In genomic region chr1:181423301-181423918, GRCh38 we compare ENCODE assay signal across 9 cellular contexts. TPM values are rescaled to one million over a fixed set of nuclear protein-coding genes. Genes with fewer than 3 reads are reported as not detected.
DNase-seq lines count a peak whose midpoint lies in the region; ATAC-seq and TF ChIP-seq lines count a peak whose summit lies in the region.
"Had no signal": no experiment of that assay in that cellular context is flagged by ENCODE, and none has a peak within 500 bp of the region (broad histone marks: within the 10 kb centered on the region; RNA-seq: fewer than 3 reads in every experiment).

No MANE protein-coding gene starts in this region.

- H3K4me3 ChIP-seq in colonic mucosa, result no peak overlapping the region

- TF ChIP-seq CTCF in colonic mucosa (IDR thresholded peaks at IDR 0.05), result no peak
- peak; percentile 39 to 51 (median 46) for TF ChIP-seq CTCF in nephron (IDR thresholded peaks at IDR 0.05; ENCODE audit: unreplicated experiment in 3 of 3)

- no peaks in the 10 kb centered on the region for H3K27me3 ChIP-seq in colonic mucosa

- no peaks in the 10 kb centered on the region for H3K36me3 Mint-ChIP-seq in nephron (ENCODE audit: low read depth)
- H3K36me3 Mint-ChIP-seq: activated naive CD4-positive, alpha-beta T cell treated with anti-CD3 and anti-CD28 coated beads, Interleukin-2, amount 50 U/mL, for 24 hours had no signal

- no peaks in the 10 kb centered on the region for H3K4me1 Mint-ChIP-seq in nephron

- no peak overlapping the region for H3K27ac ChIP-seq in colonic mucosa

- no peaks in the 10 kb centered on the region for H3K36me3 ChIP-seq in colonic mucosa

- no peak overlapping the region for H3K9ac ChIP-seq in colonic mucosa (ENCODE audit: low read depth in 2 of 2, low read length in 2 of 2)

- no peak overlapping the region for H3K27ac Mint-ChIP-seq in nephron
- H3K27ac Mint-ChIP-seq: activated naive CD4-positive, alpha-beta T cell treated with anti-CD3 and anti-CD28 coated beads, Interleukin-2, amount 50 U/mL, for 24 hours had no signal

- DNase-seq in SKM-1 treated with dmso at 0.1 percent for 144 hours (lab: John Stamatoyannopoulos, UW; ENCODE audit: unreplicated experiment) (peak; percentile 26), SKM-1 (lab: John Stamatoyannopoulos, UW; ENCODE audit: unreplicated experiment) (no peak), LoVo (ENCODE audit: low spot score) (peak; percentile 9), colonic mucosa (peak; percentile 20)

- H3K4me1 ChIP-seq in colonic mucosa, result no peaks in the 10 kb centered on the region

- peak; percentile 82 for ATAC-seq in SK-N-SH treated with all-trans-retinoic acid at 6 μM for 48 hours
- ATAC-seq in HG03097 (IDR thresholded peaks at IDR 0.05; ENCODE audit: low FRiP score, unreplicated experiment), result no peak
- ATAC-seq in GM21423 (IDR thresholded peaks at IDR 0.05; ENCODE audit: unreplicated experiment), result no peak

- peaks cover 27% of the 10 kb centered on the region for H3K27me3 Mint-ChIP-seq in nephron (ENCODE audit: low read depth)

- intact Hi-C loops in colonic mucosa (cut with DNase I), result loop anchor here (5.0 kb wide), 1 partner anchor 216 kb away; no protein-coding TSS in a partner anchor

- no peaks in the 10 kb centered on the region for H3K9me3 ChIP-seq in colonic mucosa

- H3K4me3 Mint-ChIP-seq in nephron, result no peak overlapping the region
- H3K4me3 Mint-ChIP-seq: activated naive CD4-positive, alpha-beta T cell treated with anti-CD3 and anti-CD28 coated beads, Interleukin-2, amount 50 U/mL, for 24 hours had no signal

- no peaks in the 10 kb centered on the region for H3K9me3 Mint-ChIP-seq in nephron
- H3K9me3 Mint-ChIP-seq: activated naive CD4-positive, alpha-beta T cell treated with anti-CD3 and anti-CD28 coated beads, Interleukin-2, amount 50 U/mL, for 24 hours had no signal

TF ChIP-seq in SK-N-SH treated with all-trans-retinoic acid at 6 μM for 48 hours, 23 proteins besides CTCF, POLR2A, EP300 and RAD21:
- TF ChIP-seq BACH2 (CRISPR knock-in tag; IDR thresholded peaks at IDR 0.05; ENCODE audit: borderline replicate concordance), result no peak
- no peak for TF ChIP-seq POU6F1 (CRISPR knock-in tag; IDR thresholded peaks at IDR 0.05; ENCODE audit: borderline replicate concordance, low read depth)
- TF ChIP-seq TOX (CRISPR knock-in tag; IDR thresholded peaks at IDR 0.05; ENCODE audit: borderline replicate concordance), result no peak
- no peak for TF ChIP-seq ZNF70 (CRISPR knock-in tag; IDR thresholded peaks at IDR 0.05)
- TF ChIP-seq CREB5 (CRISPR knock-in tag; IDR thresholded peaks at IDR 0.05; ENCODE audit: low read depth), result no peak
- TF ChIP-seq PPARA (CRISPR knock-in tag; IDR thresholded peaks at IDR 0.05; ENCODE audit: borderline replicate concordance), result no peak
- TF ChIP-seq OSR1 (CRISPR knock-in tag; IDR thresholded peaks at IDR 0.05), result no peak
- TF ChIP-seq CSDC2 (CRISPR knock-in tag; IDR thresholded peaks at IDR 0.05), result no peak
- TF ChIP-seq RARB (CRISPR knock-in tag; IDR thresholded peaks at IDR 0.05), result no peak
- TF ChIP-seq TSHZ2 (CRISPR knock-in tag; IDR thresholded peaks at IDR 0.05), result no peak
- TF ChIP-seq SNAI2 (CRISPR knock-in tag; IDR thresholded peaks at IDR 0.05), result no peak
- no peak for TF ChIP-seq ZFP3 (CRISPR knock-in tag; IDR thresholded peaks at IDR 0.05)
- no peak for TF ChIP-seq ZFP30 (CRISPR knock-in tag; IDR thresholded peaks at IDR 0.05)
- no peak for TF ChIP-seq CSRNP3 (CRISPR knock-in tag; IDR thresholded peaks at IDR 0.05)
- no peak for TF ChIP-seq PATZ1 (CRISPR knock-in tag; IDR thresholded peaks at IDR 0.05; ENCODE audit: borderline replicate concordance)
- TF ChIP-seq ARNTL (CRISPR knock-in tag; IDR thresholded peaks at IDR 0.05; ENCODE audit: borderline replicate concordance, low read depth), result no peak
- TF ChIP-seq ESRRG (CRISPR knock-in tag; IDR thresholded peaks at IDR 0.05), result no peak

RNA-seq across cellular contexts. Expression of gene CACNA1E, which starts 59.9 kb away (rescaled TPM):
- under 1 TPM; 0.44 to 0.53 TPM for total RNA-seq in colonic mucosa
